In genomic region chr2:174023591-174024523, GRCh38 we compare ENCODE assay signal across 9 cellular contexts. TPM values are rescaled to one million over a fixed set of nuclear protein-coding genes. Genes with fewer than 3 reads are reported as not detected.
A peak's percentile ranks its signal among the peaks of the same experiment; 100 is the strongest.
DNase-seq lines count a peak whose midpoint lies in the region; ATAC-seq and TF ChIP-seq lines count a peak whose summit lies in the region.
"Had no signal": no experiment of that assay in that cellular context is flagged by ENCODE, and none has a peak within 500 bp of the region (broad histone marks: within the 10 kb centered on the region; RNA-seq: fewer than 3 reads in every experiment).

No MANE protein-coding gene starts in this region.

- H3K27me3 ChIP-seq in NT2/D1 (ENCODE audit: insufficient read depth, insufficient read length) (no peaks in the 10 kb centered on the region), colonic mucosa (no peaks in the 10 kb centered on the region), transverse colon (no peaks in the 10 kb centered on the region)

- H3K27ac ChIP-seq in colonic mucosa: peak overlapping the region; percentile 75
- peak overlapping the region; percentile 63 to 86 (median 72) for H3K27ac ChIP-seq in transverse colon
- H3K27ac ChIP-seq: KMS-11 had no signal

- H3K36me3 Mint-ChIP-seq in activated T-helper 1 cell treated with anti-CD3 and anti-CD28 coated beads, Interleukin-12 subunit alpha, Interleukin-12 subunit beta, Interleukin-2, Interleukin-4 antibody, amounts not matched to agents 30 ng/mL and 10 ng/mL and 1 ng/mL, durations not matched to agents 14 hours and 24 hours and 36 hours (ENCODE audit: low read depth): no peaks in the 10 kb centered on the region

- intact Hi-C loops in colonic mucosa (cut with DNase I) (no loop called here), transverse colon (cut with DNase I; ENCODE audit: low total_unique reads) (no loop called here)
- intact Hi-C loops in activated T-helper 1 cell treated with anti-CD3 and anti-CD28 coated beads, Interleukin-12 subunit alpha, Interleukin-12 subunit beta, Interleukin-2, Interleukin-4 antibody, amounts not matched to agents 30 ng/mL and 10 ng/mL and 1 ng/mL, durations not matched to agents 14 hours and 24 hours and 36 hours (cut with micrococcal nuclease): no loop called here

- H3K4me1 Mint-ChIP-seq in activated T-helper 1 cell treated with anti-CD3 and anti-CD28 coated beads, Interleukin-12 subunit alpha, Interleukin-12 subunit beta, Interleukin-2, Interleukin-4 antibody, amounts not matched to agents 30 ng/mL and 10 ng/mL and 1 ng/mL, durations not matched to agents 14 hours and 24 hours and 36 hours (ENCODE audit: low read depth): no peaks in the 10 kb centered on the region

- peak overlapping the region; percentile 71 for H3K9ac ChIP-seq in NT2/D1 (ENCODE audit: insufficient read length, low read depth)
- no peak overlapping the region for H3K9ac ChIP-seq in colonic mucosa (ENCODE audit: low read depth in 2 of 2, low read length in 2 of 2)
- H3K9ac ChIP-seq: KMS-11 had no signal

- peaks cover 2% of the 10 kb centered on the region for H3K9me3 Mint-ChIP-seq in activated T-helper 1 cell treated with anti-CD3 and anti-CD28 coated beads, Interleukin-12 subunit alpha, Interleukin-12 subunit beta, Interleukin-2, Interleukin-4 antibody, amounts not matched to agents 30 ng/mL and 10 ng/mL and 1 ng/mL, durations not matched to agents 14 hours and 24 hours and 36 hours

- in situ Hi-C loops in transverse colon (cut with MboI; ENCODE audit: low pct_ligation_motif_present in 1 of 4, low pct_unique_long_range_greater_than_20kb in 1 of 4, low sequenced_read_pairs in 3 of 4): no loop called here

- H3K4me3 ChIP-seq in NT2/D1 (ENCODE audit: insufficient read length, low read depth) (no peak overlapping the region), colonic mucosa (no peak overlapping the region), transverse colon (no peak overlapping the region)

- H3K4me1 ChIP-seq in NT2/D1 (ENCODE audit: insufficient read depth, insufficient read length) (peaks cover 16% of the 10 kb centered on the region), colonic mucosa (peaks cover 5% of the 10 kb centered on the region), transverse colon (peaks cover 0 to 26% (median 3%) of the 10 kb centered on the region in 4 donors)

- no peak for TF ChIP-seq POLR2A in transverse colon (IDR thresholded peaks at IDR 0.05)

- H3K36me3 ChIP-seq in NT2/D1 (ENCODE audit: insufficient read depth, insufficient read length, low read length) (no peaks in the 10 kb centered on the region), colonic mucosa (no peaks in the 10 kb centered on the region), transverse colon (no peaks in the 10 kb centered on the region)

- TF ChIP-seq CTCF in colonic mucosa (IDR thresholded peaks at IDR 0.05): no peak
- no peak for TF ChIP-seq CTCF in transverse colon (IDR thresholded peaks at IDR 0.05)
- no peak for TF ChIP-seq CTCF in GM20000 (IDR thresholded peaks at IDR 0.05; ENCODE audit: extremely low read depth, missing control alignments)

- no peak overlapping the region for H3K4me3 Mint-ChIP-seq in activated T-helper 1 cell treated with anti-CD3 and anti-CD28 coated beads, Interleukin-12 subunit alpha, Interleukin-12 subunit beta, Interleukin-2, Interleukin-4 antibody, amounts not matched to agents 30 ng/mL and 10 ng/mL and 1 ng/mL, durations not matched to agents 14 hours and 24 hours and 36 hours

- no peaks in the 10 kb centered on the region for H3K9me3 ChIP-seq in NT2/D1 (ENCODE audit: insufficient read depth, low read length)
- H3K9me3 ChIP-seq in colonic mucosa: no peaks in the 10 kb centered on the region
- H3K9me3 ChIP-seq in transverse colon: no peaks in the 10 kb centered on the region

- H3K27me3 Mint-ChIP-seq in activated T-helper 1 cell treated with anti-CD3 and anti-CD28 coated beads, Interleukin-12 subunit alpha, Interleukin-12 subunit beta, Interleukin-2, Interleukin-4 antibody, amounts not matched to agents 30 ng/mL and 10 ng/mL and 1 ng/mL, durations not matched to agents 14 hours and 24 hours and 36 hours (ENCODE audit: insufficient read depth): no peaks in the 10 kb centered on the region

- no peak overlapping the region for H3K27ac Mint-ChIP-seq in activated T-helper 1 cell treated with anti-CD3 and anti-CD28 coated beads, Interleukin-12 subunit alpha, Interleukin-12 subunit beta, Interleukin-2, Interleukin-4 antibody, amounts not matched to agents 30 ng/mL and 10 ng/mL and 1 ng/mL, durations not matched to agents 14 hours and 24 hours and 36 hours

- no peak for TF ChIP-seq EP300 in transverse colon (IDR thresholded peaks at IDR 0.05; ENCODE audit: low read depth)

- ATAC-seq in GM19351 (IDR thresholded peaks at IDR 0.05; ENCODE audit: unreplicated experiment): peak; percentile 51

- WGBS in transverse colon (ENCODE audit: low coverage in 1 of 2), 2 donors: 60 to 63% methylated on average over 10 to 18 of the region's 18 CpGs

- no peak for DNase-seq in NT2/D1 (ENCODE audit: low read depth, low spot score)
- no peak for DNase-seq in colonic mucosa
- peak; percentile 40 for DNase-seq in mucosa of gallbladder (ENCODE audit: low spot score)
- peak; percentile 48 for DNase-seq in transverse colon
- DNase-seq in GM20000 (ENCODE audit: low spot score): no peak
- DNase-seq in NK-92 treated with Interleukin-12 subunit alpha and Interleukin-12 subunit beta, amount 100 ng/mL, for 24 hours (lab: John Stamatoyannopoulos, UW): no peak
- no peak for DNase-seq in activated T-helper 1 cell treated with anti-CD3 and anti-CD28 coated beads, Interleukin-12 subunit alpha, Interleukin-12 subunit beta, Interleukin-2, Interleukin-4 antibody, amounts not matched to agents 30 ng/mL and 10 ng/mL and 1 ng/mL, durations not matched to agents 14 hours and 24 hours and 36 hours (ENCODE audit: low spot score)

RNA-seq across cellular contexts. Expression of gene SP3, which starts 58.7 kb away (rescaled TPM):
- total RNA-seq in colonic mucosa (10 to 100 TPM; 77.0 to 99.0 TPM), mucosa of gallbladder (66.0 TPM), transverse colon (100 to 1,000 TPM in 1 of 4 donors, 10 to 100 TPM in 3; 41.9 to 101 (median 81.6) TPM)
- total RNA-seq in activated T-helper 1 cell treated with anti-CD3 and anti-CD28 coated beads, Interleukin-12 subunit alpha, Interleukin-12 subunit beta, Interleukin-2, Interleukin-4 antibody, amounts not matched to agents 30 ng/mL and 10 ng/mL and 1 ng/mL, durations not matched to agents 14 hours and 24 hours and 36 hours: 95.8 and 103 TPM in 2 replicates

Comparison
In these comparisons a context has a peak if more than half of its experiments do, and no peak if none do; other contexts are left out.
1. DNase-seq: peak in mucosa of gallbladder (single experiment) and transverse colon (single experiment); none in NT2/D1 (single experiment), colonic mucosa (single experiment), GM20000 (single experiment), NK-92 treated with Interleukin-12 subunit alpha and Interleukin-12 subunit beta, amount 100 ng/mL, for 24 hours (single experiment) and activated T-helper 1 cell treated with anti-CD3 and anti-CD28 coated beads, Interleukin-12 subunit alpha, Interleukin-12 subunit beta, Interleukin-2, Interleukin-4 antibody, amounts not matched to agents 30 ng/mL and 10 ng/mL and 1 ng/mL, durations not matched to agents 14 hours and 24 hours and 36 hours (single experiment).